ENCODE assay signal across 1 cellular context in the genomic region with DNA sequence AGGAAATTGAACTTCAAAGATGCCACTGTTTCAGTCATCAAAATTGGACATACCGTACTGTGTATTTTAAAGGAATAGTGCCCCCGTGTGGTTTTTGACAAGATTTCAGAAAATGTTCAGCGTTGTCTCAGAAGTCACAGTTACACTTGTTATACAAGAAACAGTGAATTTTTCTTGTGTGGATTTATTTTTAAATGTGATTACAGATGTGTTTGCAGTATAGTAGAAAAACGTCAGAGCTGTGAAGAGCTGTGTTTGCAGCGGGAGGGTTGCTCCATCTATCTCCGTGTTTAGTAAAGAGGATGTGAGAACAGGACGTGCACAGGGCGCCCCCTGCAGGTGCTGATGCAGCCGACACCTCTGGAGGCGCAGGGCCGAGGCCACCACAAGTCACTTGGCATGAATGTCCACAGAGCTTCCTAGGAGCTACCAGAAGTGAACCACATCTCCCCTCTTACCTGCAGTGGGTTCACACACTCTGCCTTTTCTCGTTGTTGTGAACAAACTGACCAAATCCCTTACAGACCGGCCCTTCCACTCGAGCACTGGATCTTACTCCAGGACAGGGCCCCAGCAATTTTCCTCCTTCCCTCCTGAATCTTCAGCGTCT.
A peak's percentile ranks its signal among the peaks of the same experiment; 100 is the strongest.
TF ChIP-seq lines count a peak whose summit lies in the region.

No MANE protein-coding gene starts in this region.

TF ChIP-seq in HepG2, 621 proteins besides CTCF, POLR2A, EP300 and RAD21 (continued from another document and continues in another):
- TF ChIP-seq, protein P1, sequence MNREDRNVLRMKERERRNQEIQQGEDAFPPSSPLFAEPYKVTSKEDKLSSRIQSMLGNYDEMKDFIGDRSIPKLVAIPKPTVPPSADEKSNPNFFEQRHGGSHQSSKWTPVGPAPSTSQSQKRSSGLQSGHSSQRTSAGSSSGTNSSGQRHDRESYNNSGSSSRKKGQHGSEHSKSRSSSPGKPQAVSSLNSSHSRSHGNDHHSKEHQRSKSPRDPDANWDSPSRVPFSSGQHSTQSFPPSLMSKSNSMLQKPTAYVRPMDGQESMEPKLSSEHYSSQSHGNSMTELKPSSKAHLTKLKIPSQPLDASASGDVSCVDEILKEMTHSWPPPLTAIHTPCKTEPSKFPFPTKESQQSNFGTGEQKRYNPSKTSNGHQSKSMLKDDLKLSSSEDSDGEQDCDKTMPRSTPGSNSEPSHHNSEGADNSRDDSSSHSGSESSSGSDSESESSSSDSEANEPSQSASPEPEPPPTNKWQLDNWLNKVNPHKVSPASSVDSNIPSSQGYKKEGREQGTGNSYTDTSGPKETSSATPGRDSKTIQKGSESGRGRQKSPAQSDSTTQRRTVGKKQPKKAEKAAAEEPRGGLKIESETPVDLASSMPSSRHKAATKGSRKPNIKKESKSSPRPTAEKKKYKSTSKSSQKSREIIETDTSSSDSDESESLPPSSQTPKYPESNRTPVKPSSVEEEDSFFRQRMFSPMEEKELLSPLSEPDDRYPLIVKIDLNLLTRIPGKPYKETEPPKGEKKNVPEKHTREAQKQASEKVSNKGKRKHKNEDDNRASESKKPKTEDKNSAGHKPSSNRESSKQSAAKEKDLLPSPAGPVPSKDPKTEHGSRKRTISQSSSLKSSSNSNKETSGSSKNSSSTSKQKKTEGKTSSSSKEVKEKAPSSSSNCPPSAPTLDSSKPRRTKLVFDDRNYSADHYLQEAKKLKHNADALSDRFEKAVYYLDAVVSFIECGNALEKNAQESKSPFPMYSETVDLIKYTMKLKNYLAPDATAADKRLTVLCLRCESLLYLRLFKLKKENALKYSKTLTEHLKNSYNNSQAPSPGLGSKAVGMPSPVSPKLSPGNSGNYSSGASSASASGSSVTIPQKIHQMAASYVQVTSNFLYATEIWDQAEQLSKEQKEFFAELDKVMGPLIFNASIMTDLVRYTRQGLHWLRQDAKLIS (CRISPR knock-in tag; IDR thresholded peaks at IDR 0.05), result no peak
- TF ChIP-seq ZFP41 (CRISPR knock-in tag; IDR thresholded peaks at IDR 0.05; ENCODE audit: borderline replicate concordance) (no peak), HHEX (CRISPR knock-in tag; IDR thresholded peaks at IDR 0.05) (no peak), ZNF274 (CRISPR knock-in tag; IDR thresholded peaks at IDR 0.05) (no peak), THYN1 (CRISPR knock-in tag; IDR thresholded peaks at IDR 0.05; ENCODE audit: borderline replicate concordance, low read depth) (no peak), TOE1 (CRISPR knock-in tag; IDR thresholded peaks at IDR 0.05) (no peak), HNF4G (IDR thresholded peaks at IDR 0.05; ENCODE audit: borderline replicate concordance, low read depth, low read length) (no peak), HNF4G (CRISPR knock-in tag; IDR thresholded peaks at IDR 0.05; ENCODE audit: borderline replicate concordance, low read depth) (no peak), ELF1 (CRISPR knock-in tag; IDR thresholded peaks at IDR 0.05) (no peak), HMGA1 (CRISPR knock-in tag; conservative IDR thresholded peaks at IDR 0.05) (no peak), KAT8 (CRISPR knock-in tag; IDR thresholded peaks at IDR 0.05) (0 out of 2 replicates have a peak, but pooled peaks have one; percentile 15), GTF3A (CRISPR knock-in tag; conservative IDR thresholded peaks at IDR 0.05) (no peak), ZNF441 (CRISPR knock-in tag; IDR thresholded peaks at IDR 0.05; ENCODE audit: borderline replicate concordance) (no peak), KLF13 (CRISPR knock-in tag; IDR thresholded peaks at IDR 0.05) (no peak), PLRG1 (conservative IDR thresholded peaks at IDR 0.05) (no peak), RARG (CRISPR knock-in tag; IDR thresholded peaks at IDR 0.05; ENCODE audit: low read depth) (no peak), TAF15 (IDR thresholded peaks at IDR 0.05; ENCODE audit: low read depth, low read length, poor library complexity, severe bottlenecking) (no peak), RBM22 (optimal IDR thresholded peaks at IDR 0.05; ENCODE audit: low read length) (no peak), HNRNPLL (IDR thresholded peaks at IDR 0.05; ENCODE audit: low read depth, low read length, poor library complexity, severe bottlenecking) (no peak), EED (CRISPR knock-in tag; IDR thresholded peaks at IDR 0.05) (no peak), ZNF292 (CRISPR knock-in tag; IDR thresholded peaks at IDR 0.05; ENCODE audit: borderline replicate concordance, low read depth) (no peak), EEA1 (CRISPR knock-in tag; IDR thresholded peaks at IDR 0.05; ENCODE audit: borderline replicate concordance) (no peak), HNRNPH1 (optimal IDR thresholded peaks at IDR 0.05; ENCODE audit: low read depth, low read length) (no peak), DPF2 (CRISPR knock-in tag; IDR thresholded peaks at IDR 0.05; ENCODE audit: borderline replicate concordance, low read depth) (no peak; the same call in 1 of the 2 replicates), FLYWCH1 (CRISPR knock-in tag; IDR thresholded peaks at IDR 0.05) (no peak), SMYD3 (CRISPR knock-in tag; IDR thresholded peaks at IDR 0.05) (no peak), KAT7 (CRISPR knock-in tag; IDR thresholded peaks at IDR 0.05; ENCODE audit: borderline replicate concordance) (no peak), SP5 (CRISPR knock-in tag; IDR thresholded peaks at IDR 0.05; ENCODE audit: borderline replicate concordance, low read depth) (no peak), ZNF30 (CRISPR knock-in tag; IDR thresholded peaks at IDR 0.05) (no peak), U2AF2 (IDR thresholded peaks at IDR 0.05; ENCODE audit: low read depth, low read length) (no peak), TCF12 (IDR thresholded peaks at IDR 0.05) (no peak), TCF12 (CRISPR knock-in tag; IDR thresholded peaks at IDR 0.05) (no peak), ZNF160 (CRISPR knock-in tag; IDR thresholded peaks at IDR 0.05) (no peak), SIN3B (IDR thresholded peaks at IDR 0.05; ENCODE audit: low read length) (no peak)
- TF ChIP-seq, protein P2, sequence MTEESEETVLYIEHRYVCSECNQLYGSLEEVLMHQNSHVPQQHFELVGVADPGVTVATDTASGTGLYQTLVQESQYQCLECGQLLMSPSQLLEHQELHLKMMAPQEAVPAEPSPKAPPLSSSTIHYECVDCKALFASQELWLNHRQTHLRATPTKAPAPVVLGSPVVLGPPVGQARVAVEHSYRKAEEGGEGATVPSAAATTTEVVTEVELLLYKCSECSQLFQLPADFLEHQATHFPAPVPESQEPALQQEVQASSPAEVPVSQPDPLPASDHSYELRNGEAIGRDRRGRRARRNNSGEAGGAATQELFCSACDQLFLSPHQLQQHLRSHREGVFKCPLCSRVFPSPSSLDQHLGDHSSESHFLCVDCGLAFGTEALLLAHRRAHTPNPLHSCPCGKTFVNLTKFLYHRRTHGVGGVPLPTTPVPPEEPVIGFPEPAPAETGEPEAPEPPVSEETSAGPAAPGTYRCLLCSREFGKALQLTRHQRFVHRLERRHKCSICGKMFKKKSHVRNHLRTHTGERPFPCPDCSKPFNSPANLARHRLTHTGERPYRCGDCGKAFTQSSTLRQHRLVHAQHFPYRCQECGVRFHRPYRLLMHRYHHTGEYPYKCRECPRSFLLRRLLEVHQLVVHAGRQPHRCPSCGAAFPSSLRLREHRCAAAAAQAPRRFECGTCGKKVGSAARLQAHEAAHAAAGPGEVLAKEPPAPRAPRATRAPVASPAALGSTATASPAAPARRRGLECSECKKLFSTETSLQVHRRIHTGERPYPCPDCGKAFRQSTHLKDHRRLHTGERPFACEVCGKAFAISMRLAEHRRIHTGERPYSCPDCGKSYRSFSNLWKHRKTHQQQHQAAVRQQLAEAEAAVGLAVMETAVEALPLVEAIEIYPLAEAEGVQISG (CRISPR knock-in tag; IDR thresholded peaks at IDR 0.05), result peak; percentile 33; the same call in 1 of the 2 replicates
- TF ChIP-seq, protein P3, sequence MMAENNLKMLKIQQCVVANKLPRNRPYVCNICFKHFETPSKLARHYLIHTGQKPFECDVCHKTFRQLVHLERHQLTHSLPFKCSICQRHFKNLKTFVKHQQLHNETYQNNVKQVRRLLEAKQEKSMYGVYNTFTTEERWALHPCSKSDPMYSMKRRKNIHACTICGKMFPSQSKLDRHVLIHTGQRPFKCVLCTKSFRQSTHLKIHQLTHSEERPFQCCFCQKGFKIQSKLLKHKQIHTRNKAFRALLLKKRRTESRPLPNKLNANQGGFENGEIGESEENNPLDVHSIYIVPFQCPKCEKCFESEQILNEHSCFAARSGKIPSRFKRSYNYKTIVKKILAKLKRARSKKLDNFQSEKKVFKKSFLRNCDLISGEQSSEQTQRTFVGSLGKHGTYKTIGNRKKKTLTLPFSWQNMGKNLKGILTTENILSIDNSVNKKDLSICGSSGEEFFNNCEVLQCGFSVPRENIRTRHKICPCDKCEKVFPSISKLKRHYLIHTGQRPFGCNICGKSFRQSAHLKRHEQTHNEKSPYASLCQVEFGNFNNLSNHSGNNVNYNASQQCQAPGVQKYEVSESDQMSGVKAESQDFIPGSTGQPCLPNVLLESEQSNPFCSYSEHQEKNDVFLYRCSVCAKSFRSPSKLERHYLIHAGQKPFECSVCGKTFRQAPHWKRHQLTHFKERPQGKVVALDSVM (CRISPR knock-in tag; IDR thresholded peaks at IDR 0.05), result no peak
- TF ChIP-seq, protein P4, sequence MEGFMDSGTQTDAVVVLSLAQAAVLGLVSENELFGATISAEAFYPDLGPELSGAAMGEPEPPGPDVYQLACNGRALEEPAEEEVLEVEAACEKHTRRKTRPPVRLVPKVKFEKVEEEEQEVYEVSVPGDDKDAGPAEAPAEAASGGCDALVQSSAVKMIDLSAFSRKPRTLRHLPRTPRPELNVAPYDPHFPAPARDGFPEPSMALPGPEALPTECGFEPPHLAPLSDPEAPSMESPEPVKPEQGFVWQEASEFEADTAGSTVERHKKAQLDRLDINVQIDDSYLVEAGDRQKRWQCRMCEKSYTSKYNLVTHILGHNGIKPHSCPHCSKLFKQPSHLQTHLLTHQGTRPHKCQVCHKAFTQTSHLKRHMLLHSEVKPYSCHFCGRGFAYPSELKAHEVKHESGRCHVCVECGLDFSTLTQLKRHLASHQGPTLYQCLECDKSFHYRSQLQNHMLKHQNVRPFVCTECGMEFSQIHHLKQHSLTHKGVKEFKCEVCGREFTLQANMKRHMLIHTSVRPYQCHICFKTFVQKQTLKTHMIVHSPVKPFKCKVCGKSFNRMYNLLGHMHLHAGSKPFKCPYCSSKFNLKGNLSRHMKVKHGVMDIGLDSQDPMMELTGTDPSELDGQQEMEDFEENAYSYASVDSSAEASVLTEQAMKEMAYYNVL (CRISPR knock-in tag; IDR thresholded peaks at IDR 0.05; ENCODE audit: borderline replicate concordance), result no peak
- TF ChIP-seq, protein P5, sequence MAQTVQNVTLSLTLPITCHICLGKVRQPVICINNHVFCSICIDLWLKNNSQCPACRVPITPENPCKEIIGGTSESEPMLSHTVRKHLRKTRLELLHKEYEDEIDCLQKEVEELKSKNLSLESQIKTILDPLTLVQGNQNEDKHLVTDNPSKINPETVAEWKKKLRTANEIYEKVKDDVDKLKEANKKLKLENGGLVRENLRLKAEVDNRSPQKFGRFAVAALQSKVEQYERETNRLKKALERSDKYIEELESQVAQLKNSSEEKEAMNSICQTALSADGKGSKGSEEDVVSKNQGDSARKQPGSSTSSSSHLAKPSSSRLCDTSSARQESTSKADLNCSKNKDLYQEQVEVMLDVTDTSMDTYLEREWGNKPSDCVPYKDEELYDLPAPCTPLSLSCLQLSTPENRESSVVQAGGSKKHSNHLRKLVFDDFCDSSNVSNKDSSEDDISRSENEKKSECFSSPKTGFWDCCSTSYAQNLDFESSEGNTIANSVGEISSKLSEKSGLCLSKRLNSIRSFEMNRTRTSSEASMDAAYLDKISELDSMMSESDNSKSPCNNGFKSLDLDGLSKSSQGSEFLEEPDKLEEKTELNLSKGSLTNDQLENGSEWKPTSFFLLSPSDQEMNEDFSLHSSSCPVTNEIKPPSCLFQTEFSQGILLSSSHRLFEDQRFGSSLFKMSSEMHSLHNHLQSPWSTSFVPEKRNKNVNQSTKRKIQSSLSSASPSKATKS (CRISPR knock-in tag; IDR thresholded peaks at IDR 0.05), result no peak
- TF ChIP-seq, protein P6, sequence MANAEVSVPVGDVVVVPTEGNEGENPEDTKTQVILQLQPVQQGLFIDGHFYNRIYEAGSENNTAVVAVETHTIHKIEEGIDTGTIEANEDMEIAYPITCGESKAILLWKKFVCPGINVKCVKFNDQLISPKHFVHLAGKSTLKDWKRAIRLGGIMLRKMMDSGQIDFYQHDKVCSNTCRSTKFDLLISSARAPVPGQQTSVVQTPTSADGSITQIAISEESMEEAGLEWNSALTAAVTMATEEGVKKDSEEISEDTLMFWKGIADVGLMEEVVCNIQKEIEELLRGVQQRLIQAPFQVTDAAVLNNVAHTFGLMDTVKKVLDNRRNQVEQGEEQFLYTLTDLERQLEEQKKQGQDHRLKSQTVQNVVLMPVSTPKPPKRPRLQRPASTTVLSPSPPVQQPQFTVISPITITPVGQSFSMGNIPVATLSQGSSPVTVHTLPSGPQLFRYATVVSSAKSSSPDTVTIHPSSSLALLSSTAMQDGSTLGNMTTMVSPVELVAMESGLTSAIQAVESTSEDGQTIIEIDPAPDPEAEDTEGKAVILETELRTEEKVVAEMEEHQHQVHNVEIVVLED (CRISPR knock-in tag; IDR thresholded peaks at IDR 0.05; ENCODE audit: borderline replicate concordance), result 0 out of 2 replicates have a peak, but pooled peaks have one; percentile 15
- TF ChIP-seq, protein P7, sequence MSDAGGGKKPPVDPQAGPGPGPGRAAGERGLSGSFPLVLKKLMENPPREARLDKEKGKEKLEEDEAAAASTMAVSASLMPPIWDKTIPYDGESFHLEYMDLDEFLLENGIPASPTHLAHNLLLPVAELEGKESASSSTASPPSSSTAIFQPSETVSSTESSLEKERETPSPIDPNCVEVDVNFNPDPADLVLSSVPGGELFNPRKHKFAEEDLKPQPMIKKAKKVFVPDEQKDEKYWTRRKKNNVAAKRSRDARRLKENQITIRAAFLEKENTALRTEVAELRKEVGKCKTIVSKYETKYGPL (CRISPR knock-in tag; IDR thresholded peaks at IDR 0.05), result no peak
- TF ChIP-seq, protein P8, sequence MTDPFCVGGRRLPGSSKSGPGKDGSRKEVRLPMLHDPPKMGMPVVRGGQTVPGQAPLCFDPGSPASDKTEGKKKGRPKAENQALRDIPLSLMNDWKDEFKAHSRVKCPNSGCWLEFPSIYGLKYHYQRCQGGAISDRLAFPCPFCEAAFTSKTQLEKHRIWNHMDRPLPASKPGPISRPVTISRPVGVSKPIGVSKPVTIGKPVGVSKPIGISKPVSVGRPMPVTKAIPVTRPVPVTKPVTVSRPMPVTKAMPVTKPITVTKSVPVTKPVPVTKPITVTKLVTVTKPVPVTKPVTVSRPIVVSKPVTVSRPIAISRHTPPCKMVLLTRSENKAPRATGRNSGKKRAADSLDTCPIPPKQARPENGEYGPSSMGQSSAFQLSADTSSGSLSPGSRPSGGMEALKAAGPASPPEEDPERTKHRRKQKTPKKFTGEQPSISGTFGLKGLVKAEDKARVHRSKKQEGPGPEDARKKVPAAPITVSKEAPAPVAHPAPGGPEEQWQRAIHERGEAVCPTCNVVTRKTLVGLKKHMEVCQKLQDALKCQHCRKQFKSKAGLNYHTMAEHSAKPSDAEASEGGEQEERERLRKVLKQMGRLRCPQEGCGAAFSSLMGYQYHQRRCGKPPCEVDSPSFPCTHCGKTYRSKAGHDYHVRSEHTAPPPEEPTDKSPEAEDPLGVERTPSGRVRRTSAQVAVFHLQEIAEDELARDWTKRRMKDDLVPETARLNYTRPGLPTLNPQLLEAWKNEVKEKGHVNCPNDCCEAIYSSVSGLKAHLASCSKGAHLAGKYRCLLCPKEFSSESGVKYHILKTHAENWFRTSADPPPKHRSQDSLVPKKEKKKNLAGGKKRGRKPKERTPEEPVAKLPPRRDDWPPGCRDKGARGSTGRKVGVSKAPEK (CRISPR knock-in tag; IDR thresholded peaks at IDR 0.05; ENCODE audit: borderline replicate concordance), result no peak
